Comparison of ENCODE assay signal across 1 cellular context in genomic region chrX:79452879-79453278, GRCh38.
TF ChIP-seq lines count a peak whose summit lies in the region.

No MANE protein-coding gene starts in this region.

TF ChIP-seq in SK-N-SH, 30 proteins besides CTCF, POLR2A, EP300 and RAD21 (continued from another document):
- TF ChIP-seq REST (IDR thresholded peaks at IDR 0.05; ENCODE audit: low read depth, low read length): no peak
- no peak for TF ChIP-seq SMC3 (IDR thresholded peaks at IDR 0.05; ENCODE audit: low read depth, low read length)
- TF ChIP-seq TCF12 (IDR thresholded peaks at IDR 0.05): no peak
- no peak for TF ChIP-seq NRF1 (IDR thresholded peaks at IDR 0.05; ENCODE audit: low read depth, low read length)
- no peak for TF ChIP-seq EZH2phosphoT487 (IDR thresholded peaks at IDR 0.05; ENCODE audit: borderline replicate concordance, low read depth)
- no peak for TF ChIP-seq FOXJ3 (CRISPR knock-in tag; IDR thresholded peaks at IDR 0.05)
- no peak for TF ChIP-seq FOSL2 (IDR thresholded peaks at IDR 0.05; ENCODE audit: borderline replicate concordance, low read depth)
- no peak for TF ChIP-seq GABPA (IDR thresholded peaks at IDR 0.05; ENCODE audit: low read depth)
- no peak for TF ChIP-seq MAX (IDR thresholded peaks at IDR 0.05; ENCODE audit: low read depth)
- TF ChIP-seq MXI1 (IDR thresholded peaks at IDR 0.05; ENCODE audit: low read depth, low read length): no peak
